In genomic region chr1:154490327-154490726, GRCh38 we compare ENCODE assay signal across 25 cellular contexts. TPM values are rescaled to one million over a fixed set of nuclear protein-coding genes. Genes with fewer than 3 reads are reported as not detected.
A peak's percentile ranks its signal among the peaks of the same experiment; 100 is the strongest.
DNase-seq lines count a peak whose midpoint lies in the region; ATAC-seq lines count a peak whose summit lies in the region.
"Had no signal": no experiment of that assay in that cellular context is flagged by ENCODE, and none has a peak within 500 bp of the region (broad histone marks: within the 10 kb centered on the region; RNA-seq: fewer than 3 reads in every experiment).

No MANE protein-coding gene starts in this region.

- DNase-seq in CMK (ENCODE audit: low read depth) (peak; percentile 69), MV-4-11 (lab: John Stamatoyannopoulos, UW) (peak; percentile 76), dermis blood vessel endothelial cell (peak; percentile 56), lung microvascular endothelial cell (ENCODE audit: low read depth in 2 of 2) (peak; percentile 48 to 80), NK-92 (lab: John Stamatoyannopoulos, UW; ENCODE audit: unreplicated experiment) (no peak), activated gamma-delta T cell (lab: John Stamatoyannopoulos, UW) (no peak)
- DNase-seq: activated CD4-positive, alpha-beta memory T cell treated with anti-CD3 and anti-CD28 coated beads, Interleukin-2, amount 10 ng/mL, durations not matched to agents 7 days and 5 days; activated CD4-positive, CD25-positive, alpha-beta regulatory T cell treated with anti-CD3 and anti-CD28 coated beads, Interleukin-2, amount 50 U/mL, for 72 hours; activated effector memory CD4-positive, alpha-beta T cell treated with anti-CD3 and anti-CD28 coated beads, Interleukin-2, amount 50 U/mL, for 16 hours; activated T-cell treated with anti-CD3 and anti-CD28 coated beads for 4 hours; CD8-positive, alpha-beta memory T cell; effector CD4-positive, alpha-beta T cell; foreskin melanocyte; HFFc6; mammary epithelial cell; NCI-H1694; NCI-H2171; NCI-H524; stimulated activated CD4-positive, alpha-beta T cell treated with anti-CD3 and anti-CD28 coated beads, Interleukin-1b, Interleukin-23, amount 100 ng/mL, for 48 hours; T-helper 9 cell; transverse colon had no signal

- ATAC-seq in HG02938 (IDR thresholded peaks at IDR 0.05; ENCODE audit: unreplicated experiment) = no peak
- ATAC-seq: GM23338 had no signal

RNA-seq across cellular contexts. Expression of gene TDRD10, which starts 11.7 kb away (rescaled TPM):
- 5.3 and 6.0 TPM in 2 replicates for total RNA-seq in dermis blood vessel endothelial cell
- total RNA-seq in lung microvascular endothelial cell = 3.5 and 5.0 TPM in 2 replicates
- total RNA-seq: activated CD4-positive, alpha-beta memory T cell treated with anti-CD3 and anti-CD28 coated beads, Interleukin-2, amount 10 ng/mL, durations not matched to agents 7 days and 5 days; CD8-positive, alpha-beta memory T cell; GM23338; HFFc6; progenitor cell of endocrine pancreas; RPMI7951 had no signal

RNA-seq across cellular contexts. Expression of gene SHE, which starts 11.9 kb away (rescaled TPM):
- total RNA-seq in dermis blood vessel endothelial cell = 108 and 177 TPM in 2 replicates
- 62.3 and 91.7 TPM in 2 replicates for total RNA-seq in lung microvascular endothelial cell
- total RNA-seq: activated CD4-positive, alpha-beta memory T cell treated with anti-CD3 and anti-CD28 coated beads, Interleukin-2, amount 10 ng/mL, durations not matched to agents 7 days and 5 days; CD8-positive, alpha-beta memory T cell; HFFc6; progenitor cell of endocrine pancreas; RPMI7951 had no signal

Comparison
In these comparisons a context has a peak if more than half of its experiments do, and no peak if none do; other contexts are left out.
1. DNase-seq: peak in CMK (single experiment), MV-4-11 (single experiment), dermis blood vessel endothelial cell (single experiment) and lung microvascular endothelial cell (2 of 2); none in NK-92 (single experiment) and activated gamma-delta T cell (single experiment).